In the genomic region with DNA sequence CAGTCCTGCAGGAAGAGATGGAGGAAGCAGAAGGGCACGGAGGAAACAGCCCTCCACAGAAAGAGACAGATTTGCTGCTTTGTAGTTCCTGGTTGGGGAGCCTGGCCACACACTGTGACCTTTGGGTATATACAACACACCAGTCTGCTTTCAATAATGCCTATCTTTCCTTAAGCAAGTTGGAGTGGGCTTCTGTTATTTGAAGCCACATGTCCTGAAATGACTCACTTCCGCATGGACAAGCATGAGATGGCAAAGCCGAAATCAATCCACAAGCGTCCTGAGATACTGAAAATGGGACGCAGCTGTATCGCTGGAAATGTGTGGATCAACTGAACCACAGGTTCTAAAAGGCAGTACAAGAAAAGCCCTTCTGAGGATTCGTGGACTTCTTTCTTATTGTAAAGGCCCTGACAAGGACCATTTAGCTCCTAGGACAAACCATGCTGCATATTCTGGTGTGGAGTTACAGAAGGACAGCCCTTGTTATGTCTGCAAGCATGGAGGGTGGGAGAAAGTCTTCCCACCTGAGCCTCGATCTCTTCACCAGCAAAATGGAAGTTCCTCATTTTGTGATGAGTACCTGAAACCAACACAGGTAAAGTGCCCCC, we compare ENCODE assay signal across 19 cellular contexts. TPM values are rescaled to one million over a fixed set of nuclear protein-coding genes. Genes with fewer than 3 reads are reported as not detected.
DNase-seq lines count a peak whose midpoint lies in the region; ATAC-seq, FAIRE-seq and TF ChIP-seq lines count a peak whose summit lies in the region.
"Had no signal": no experiment of that assay in that cellular context is flagged by ENCODE, and none has a peak within 500 bp of the region (broad histone marks: within the 10 kb centered on the region; RNA-seq: fewer than 3 reads in every experiment).

No MANE protein-coding gene starts in this region.

- no peak for TF ChIP-seq CTCF in nephron progenitor cell (IDR thresholded peaks at IDR 0.05)

- H3K4me1 Mint-ChIP-seq in nephron progenitor cell = peaks cover 67% of the 10 kb centered on the region
- H3K4me1 Mint-ChIP-seq: activated CD4-positive, alpha-beta T cell treated with anti-CD3 and anti-CD28 coated beads for 36 hours; CD4-positive, alpha-beta memory T cell had no signal

- peaks cover 18% of the 10 kb centered on the region for H3K36me3 Mint-ChIP-seq in nephron progenitor cell (ENCODE audit: low read depth)
- H3K36me3 Mint-ChIP-seq: activated naive CD4-positive, alpha-beta T cell treated with anti-CD3 and anti-CD28 coated beads, Interleukin-2, amount 50 U/mL, for 72 hours; CD4-positive, alpha-beta memory T cell had no signal

- no peak overlapping the region for H3K4me3 Mint-ChIP-seq in nephron progenitor cell
- H3K4me3 Mint-ChIP-seq: activated CD4-positive, alpha-beta T cell treated with anti-CD3 and anti-CD28 coated beads for 36 hours; effector memory CD8-positive, alpha-beta T cell had no signal

- peaks cover 16% of the 10 kb centered on the region for H3K27me3 Mint-ChIP-seq in nephron progenitor cell (ENCODE audit: low read depth, poor library complexity)

- H3K27ac Mint-ChIP-seq in nephron progenitor cell = peak overlapping the region; percentile 96
- H3K27ac Mint-ChIP-seq: activated CD4-positive, alpha-beta T cell treated with anti-CD3 and anti-CD28 coated beads for 36 hours; activated naive CD4-positive, alpha-beta T cell treated with anti-CD3 and anti-CD28 coated beads, Interleukin-2, amount 50 U/mL, for 72 hours had no signal

- FAIRE-seq in GM18507 (lab: Jason Lieb, UNC) = peak; percentile 59

- peak; percentile 36 for DNase-seq in Ammon's horn (ENCODE audit: low spot score)
- DNase-seq in GM18507 (ENCODE audit: extremely low spot score, insufficient read length, low read depth) = no peak
- peak; percentile 36 to 74 for DNase-seq in dermis microvascular lymphatic vessel endothelial cell (ENCODE audit: low read depth in 2 of 2)
- DNase-seq in nephron progenitor cell = no peak
- DNase-seq in T-helper 2 cell = no peak
- DNase-seq in activated CD4-positive, CD25-positive, alpha-beta regulatory T cell (lab: John Stamatoyannopoulos, UW) = no peak
- DNase-seq: activated CD4-positive, alpha-beta T cell treated with anti-CD3 and anti-CD28 coated beads for 36 hours; CD4-positive, alpha-beta memory T cell; DMS53; effector memory CD8-positive, alpha-beta T cell; MG63; NCI-H187 treated with DMSO at 0.1 percent for 48 hours; NCI-H345; occipital lobe; T-helper 9 cell had no signal

- peaks cover 12% of the 10 kb centered on the region for H3K9me3 Mint-ChIP-seq in nephron progenitor cell
- H3K9me3 Mint-ChIP-seq: activated naive CD4-positive, alpha-beta T cell treated with anti-CD3 and anti-CD28 coated beads, Interleukin-2, amount 50 U/mL, for 72 hours; CD4-positive, alpha-beta memory T cell; effector memory CD8-positive, alpha-beta T cell had no signal

- ATAC-seq in GM18867 (IDR thresholded peaks at IDR 0.05; ENCODE audit: unreplicated experiment) (no peak), GM18909 (IDR thresholded peaks at IDR 0.05; ENCODE audit: poor library complexity, unreplicated experiment) (no peak)
- ATAC-seq: activated CD4-positive, alpha-beta T cell treated with anti-CD3 and anti-CD28 coated beads for 36 hours; activated naive CD4-positive, alpha-beta T cell treated with anti-CD3 and anti-CD28 coated beads, Interleukin-2, amount 50 U/mL, for 72 hours; effector memory CD8-positive, alpha-beta T cell had no signal

RNA-seq across cellular contexts. Expression of a gene that starts 22.7 kb away (rescaled TPM):
- under 0.01 and 0.13 TPM in 2 replicates for total RNA-seq in dermis microvascular lymphatic vessel endothelial cell
- total RNA-seq: CD4-positive, alpha-beta memory T cell; right atrium auricular region had no signal

Comparison
In these comparisons a context has a peak if more than half of its experiments do, and no peak if none do; other contexts are left out.
1. DNase-seq: peak in Ammon's horn (single experiment) and dermis microvascular lymphatic vessel endothelial cell (2 of 2); none in GM18507 (single experiment), nephron progenitor cell (single experiment), T-helper 2 cell (0 of 5) and activated CD4-positive, CD25-positive, alpha-beta regulatory T cell (0 of 4).